In genomic region chr7:4069268-4070095, GRCh38 we compare ENCODE assay signal across 12 cellular contexts.
DNase-seq lines count a peak whose midpoint lies in the region; ATAC-seq and TF ChIP-seq lines count a peak whose summit lies in the region.
"Had no signal": no experiment of that assay in that cellular context is flagged by ENCODE, and none has a peak within 500 bp of the region (broad histone marks: within the 10 kb centered on the region; RNA-seq: fewer than 3 reads in every experiment).

No MANE protein-coding gene starts in this region.

- H3K27ac Mint-ChIP-seq in H9 (peak overlapping the region in 2 of 3 experiments; percentile 53 to 83; a peak in 2 of 7 replicates), nephron progenitor cell (peak overlapping the region; percentile 39)
- H3K27ac Mint-ChIP-seq in activated CD4-positive, alpha-beta memory T cell treated with anti-CD3 and anti-CD28 coated beads, Interleukin-2, amount 10 ng/mL, durations not matched to agents 7 days and 5 days, result no peak overlapping the region
- H3K27ac Mint-ChIP-seq: CD4-positive, alpha-beta memory T cell had no signal

- no peaks in the 10 kb centered on the region for H3K9me3 ChIP-seq in H9 (ENCODE audit: control insufficient read depth, low read depth, low read length)
- H3K9me3 ChIP-seq: BE2C had no signal

- CTCF ChIA-PET in activated CD4-positive, alpha-beta memory T cell treated with anti-CD3 and anti-CD28 coated beads, Interleukin-2, amount 10 ng/mL, durations not matched to agents 7 days and 5 days (lab: Charles Lee), result no interaction called here

- no peak overlapping the region for H3K27ac ChIP-seq in H9 (ENCODE audit: insufficient read length, low read depth, low read length)
- H3K27ac ChIP-seq: C4-2B had no signal

- no peak overlapping the region for H2BK5ac ChIP-seq in H9 (ENCODE audit: insufficient read length, low read length)

- no peaks in the 10 kb centered on the region for H3K23me2 ChIP-seq in H9 (ENCODE audit: insufficient read length, low read depth, low read length, poor library complexity, severe bottlenecking)

- H4K5ac ChIP-seq in H9 (ENCODE audit: insufficient read length, low read depth, low read length), result no peak overlapping the region

- H3K4me3 Mint-ChIP-seq in H9, result peak overlapping the region in 1 of 2 experiments; percentile 17; a peak in 2 of 5 replicates
- H3K4me3 Mint-ChIP-seq in nephron progenitor cell, result no peak overlapping the region
- H3K4me3 Mint-ChIP-seq in activated CD4-positive, alpha-beta memory T cell treated with anti-CD3 and anti-CD28 coated beads, Interleukin-2, amount 10 ng/mL, durations not matched to agents 7 days and 5 days, result no peak overlapping the region
- H3K4me3 Mint-ChIP-seq: CD4-positive, alpha-beta memory T cell had no signal

- peaks cover 27 to 45% of the 10 kb centered on the region in 2 experiments for H3K4me1 Mint-ChIP-seq in H9
- peaks cover 79% of the 10 kb centered on the region for H3K4me1 Mint-ChIP-seq in nephron progenitor cell
- no peaks in the 10 kb centered on the region for H3K4me1 Mint-ChIP-seq in activated CD4-positive, alpha-beta memory T cell treated with anti-CD3 and anti-CD28 coated beads, Interleukin-2, amount 10 ng/mL, durations not matched to agents 7 days and 5 days

- ATAC-seq in GM21786 (IDR thresholded peaks at IDR 0.05; ENCODE audit: unreplicated experiment), result no peak

- H3K56ac ChIP-seq in H9 (ENCODE audit: insufficient read length, low read depth, low read length), result no peak overlapping the region

- H3K23ac ChIP-seq in H9 (ENCODE audit: insufficient read length, low read depth, low read length), result no peak overlapping the region

- DNase-seq in ELF-1 (ENCODE audit: low read depth, low spot score), result peak; percentile 29
- DNase-seq in H9, result no peak
- DNase-seq in nephron progenitor cell, result no peak
- peak; percentile 37 for DNase-seq in retina
- DNase-seq in activated CD4-positive, alpha-beta memory T cell treated with anti-CD3 and anti-CD28 coated beads, Interleukin-2, amount 10 ng/mL, durations not matched to agents 7 days and 5 days, result no peak
- DNase-seq in stimulated activated naive CD4-positive, alpha-beta T cell (lab: John Stamatoyannopoulos, UW), result no peak
- DNase-seq: BE2C; CD4-positive, alpha-beta memory T cell; DMS79; GDM1 had no signal

- POLR2A ChIA-PET in activated CD4-positive, alpha-beta memory T cell treated with anti-CD3 and anti-CD28 coated beads, Interleukin-2, amount 10 ng/mL, durations not matched to agents 7 days and 5 days (lab: Charles Lee), result no interaction called here

- H3T11ph ChIP-seq in H9 (ENCODE audit: low read length), result no peak overlapping the region

- TF ChIP-seq CTCF in H9 (conservative IDR thresholded peaks at IDR 0.05) (no peak), nephron progenitor cell (IDR thresholded peaks at IDR 0.05) (no peak)

- H2AFZ ChIP-seq in H9 (ENCODE audit: low read length), result no peak overlapping the region

- H3K4me2 ChIP-seq in H9 (ENCODE audit: insufficient read depth, insufficient read length, low read length), result no peak overlapping the region

- H3K27me3 ChIP-seq in H9 (ENCODE audit: insufficient read depth, low read length), result no peaks in the 10 kb centered on the region
- H3K27me3 ChIP-seq: BE2C had no signal

- no peak overlapping the region for H4K91ac ChIP-seq in H9 (ENCODE audit: insufficient read length, low read depth, low read length)

- no peak overlapping the region for H3K4ac ChIP-seq in H9 (ENCODE audit: low read depth, low read length)

- no peaks in the 10 kb centered on the region for H3K79me1 ChIP-seq in H9 (ENCODE audit: insufficient read depth, low read depth, low read length, poor library complexity, severe bottlenecking)

- no peak overlapping the region for H2BK20ac ChIP-seq in H9 (ENCODE audit: low read depth, low read length, poor library complexity, severe bottlenecking)

- peaks cover 0 to 3% (median 2%) of the 10 kb centered on the region in 3 experiments; a peak in 3 of 7 replicates for H3K36me3 Mint-ChIP-seq in H9 (ENCODE audit: insufficient read depth in 1 of 3, low read depth in 3 of 3)
- no peaks in the 10 kb centered on the region for H3K36me3 Mint-ChIP-seq in nephron progenitor cell (ENCODE audit: low read depth)
- no peaks in the 10 kb centered on the region for H3K36me3 Mint-ChIP-seq in activated CD4-positive, alpha-beta memory T cell treated with anti-CD3 and anti-CD28 coated beads, Interleukin-2, amount 10 ng/mL, durations not matched to agents 7 days and 5 days (ENCODE audit: low read depth)
- H3K36me3 Mint-ChIP-seq: CD4-positive, alpha-beta memory T cell had no signal

- no peak overlapping the region for H2BK12ac ChIP-seq in H9 (ENCODE audit: insufficient read length, low read depth, low read length)

- no CpG with 5 or more reads among the region's 23 CpGs for WGBS in H9 (ENCODE audit: extremely low coverage, insufficient read length, low lambda C conversion rate)

- H2BK120ac ChIP-seq in H9 (ENCODE audit: low read depth, low read length, poor library complexity, severe bottlenecking), result no peak overlapping the region

- H3K9me3 Mint-ChIP-seq in H9 (no peaks in the 10 kb centered on the region), nephron progenitor cell (no peaks in the 10 kb centered on the region)
- H3K9me3 Mint-ChIP-seq in activated CD4-positive, alpha-beta memory T cell treated with anti-CD3 and anti-CD28 coated beads, Interleukin-2, amount 10 ng/mL, durations not matched to agents 7 days and 5 days, result no peaks in the 10 kb centered on the region
- H3K9me3 Mint-ChIP-seq: CD4-positive, alpha-beta memory T cell had no signal

- no peak overlapping the region for H2AK5ac ChIP-seq in H9 (ENCODE audit: insufficient read length, low read length)

- no peak overlapping the region for H2BK15ac ChIP-seq in H9 (ENCODE audit: low read depth, low read length)

- H3K27me3 Mint-ChIP-seq in H9 (ENCODE audit: low read depth) (no peaks in the 10 kb centered on the region), nephron progenitor cell (ENCODE audit: low read depth, poor library complexity) (no peaks in the 10 kb centered on the region)
- no peaks in the 10 kb centered on the region for H3K27me3 Mint-ChIP-seq in activated CD4-positive, alpha-beta memory T cell treated with anti-CD3 and anti-CD28 coated beads, Interleukin-2, amount 10 ng/mL, durations not matched to agents 7 days and 5 days

- no peaks in the 10 kb centered on the region for H4K20me1 ChIP-seq in H9 (ENCODE audit: control insufficient read depth, insufficient read depth, insufficient read length)

- no peak overlapping the region for H3K14ac ChIP-seq in H9 (ENCODE audit: insufficient read depth, low read length)

- no peaks in the 10 kb centered on the region for H3K79me2 ChIP-seq in H9 (ENCODE audit: insufficient read depth, low read length)

- no peak overlapping the region for H3K18ac ChIP-seq in H9 (ENCODE audit: insufficient read length, low read depth, low read length)

- no peak overlapping the region for H4K8ac ChIP-seq in H9 (replicated peaks; ENCODE audit: insufficient read length, low read depth, low read length)

- H3K4me1 ChIP-seq in H9 (ENCODE audit: insufficient read depth, low read length), result no peaks in the 10 kb centered on the region; the same call in 1 of the 2 replicates
- H3K4me1 ChIP-seq: BE2C had no signal

- no peak overlapping the region for H3K9ac ChIP-seq in H9 (ENCODE audit: extremely low read depth, insufficient read length, low read length)

Comparison
In these comparisons a context has a peak if more than half of its experiments do, and no peak if none do; other contexts are left out.
1. DNase-seq: peak in ELF-1 (single experiment) and retina (single experiment); none in H9 (single experiment), nephron progenitor cell (single experiment), activated CD4-positive, alpha-beta memory T cell treated with anti-CD3 and anti-CD28 coated beads, Interleukin-2, amount 10 ng/mL, durations not matched to agents 7 days and 5 days (single experiment) and stimulated activated naive CD4-positive, alpha-beta T cell (0 of 6).